Comparison of ENCODE assay signal across 1 cellular context in genomic region chr3:57597240-57597972, GRCh38.
TF ChIP-seq lines count a peak whose summit lies in the region.

Gene ARF4, minus strand, starts transcription at chr3:57597344. Its CDS starts 204 bp downstream, at chr3:57597140.

TF ChIP-seq in HepG2, 621 proteins besides CTCF, POLR2A, EP300 and RAD21 (continued from another document):
- no peak for TF ChIP-seq ZNF142 (CRISPR knock-in tag; IDR thresholded peaks at IDR 0.05)
- TF ChIP-seq SMARCC2 (IDR thresholded peaks at IDR 0.05) = no peak
- TF ChIP-seq U2AF1 (optimal IDR thresholded peaks at IDR 0.05; ENCODE audit: low read depth, low read length) = no peak
- no peak for TF ChIP-seq REXO4 (CRISPR knock-in tag; IDR thresholded peaks at IDR 0.05; ENCODE audit: borderline replicate concordance)
- TF ChIP-seq NCOR1 (IDR thresholded peaks at IDR 0.05; ENCODE audit: borderline replicate concordance, low read length) = no peak; the same call in 1 of the 2 replicates
- TF ChIP-seq PHF21A (CRISPR knock-in tag; IDR thresholded peaks at IDR 0.05) = peak; percentile 85
- TF ChIP-seq ZNF567 (CRISPR knock-in tag; IDR thresholded peaks at IDR 0.05; ENCODE audit: borderline replicate concordance) = peak; percentile 23; the same call in 1 of the 2 replicates
- peak; percentile 95 for TF ChIP-seq KAT8 (CRISPR knock-in tag; IDR thresholded peaks at IDR 0.05)
- 0 out of 2 replicates have a peak, but pooled peaks have one; percentile 37 for TF ChIP-seq EED (CRISPR knock-in tag; IDR thresholded peaks at IDR 0.05)
- no peak; the same call in 1 of the 2 replicates for TF ChIP-seq SP5 (CRISPR knock-in tag; IDR thresholded peaks at IDR 0.05; ENCODE audit: borderline replicate concordance, low read depth)
- TF ChIP-seq ZKSCAN1 (IDR thresholded peaks at IDR 0.05; ENCODE audit: low read length) = no peak
- 0 out of 2 replicates have a peak, but pooled peaks have one; percentile 7 for TF ChIP-seq DNMT1 (CRISPR knock-in tag; IDR thresholded peaks at IDR 0.05)
- TF ChIP-seq PRMT3 (CRISPR knock-in tag; IDR thresholded peaks at IDR 0.05; ENCODE audit: borderline replicate concordance, low read depth) = no peak
- peak; percentile 88 for TF ChIP-seq KMT2A (CRISPR knock-in tag; IDR thresholded peaks at IDR 0.05)
- no peak; the same call in 1 of the 2 replicates for TF ChIP-seq GZF1 (CRISPR knock-in tag; IDR thresholded peaks at IDR 0.05)
- TF ChIP-seq BHLHE40 (IDR thresholded peaks at IDR 0.05; ENCODE audit: low read length) = peak; percentile 67; the same call in 1 of the 2 replicates
- peak; percentile 20 for TF ChIP-seq AGO2 (optimal IDR thresholded peaks at IDR 0.05; ENCODE audit: low read depth, low read length)
- TF ChIP-seq ZSCAN29 (CRISPR knock-in tag; conservative IDR thresholded peaks at IDR 0.05) = 0 out of 2 replicates have a peak, but pooled peaks have one; percentile 29
- TF ChIP-seq NONO (IDR thresholded peaks at IDR 0.05) = no peak
- TF ChIP-seq NONO (CRISPR knock-in tag; conservative IDR thresholded peaks at IDR 0.05) = peak; percentile 96; the same call in 1 of the 2 replicates
- TF ChIP-seq REST (IDR thresholded peaks at IDR 0.05; ENCODE audit: borderline replicate concordance in 1 of 2, low read depth in 1 of 2, low read length in 2 of 2) = peak in 1 of 2 experiments; percentile 67; a peak in 1 of 4 replicates
- no peak; the same call in 1 of the 2 replicates for TF ChIP-seq SALL2 (CRISPR knock-in tag; IDR thresholded peaks at IDR 0.05)
- peak; percentile 79; the same call in 1 of the 2 replicates for TF ChIP-seq SIN3A (IDR thresholded peaks at IDR 0.05; ENCODE audit: borderline replicate concordance, low read depth, low read length)
- peak; percentile 48; the same call in 1 of the 2 replicates for TF ChIP-seq CSRNP1 (CRISPR knock-in tag; IDR thresholded peaks at IDR 0.05)
- no peak for TF ChIP-seq MLLT10 (CRISPR knock-in tag; IDR thresholded peaks at IDR 0.05)
- TF ChIP-seq ZNF205 (CRISPR knock-in tag; IDR thresholded peaks at IDR 0.05) = peak; percentile 27; the same call in 1 of the 2 replicates
- TF ChIP-seq ZBTB26 (CRISPR knock-in tag; IDR thresholded peaks at IDR 0.05; ENCODE audit: borderline replicate concordance) = no peak; the same call in 1 of the 2 replicates
- TF ChIP-seq SRSF1 (optimal IDR thresholded peaks at IDR 0.05; ENCODE audit: low read depth, low read length) = peak; percentile 55
- TF ChIP-seq ZNF75D (CRISPR knock-in tag; IDR thresholded peaks at IDR 0.05; ENCODE audit: borderline replicate concordance) = no peak
- no peak for TF ChIP-seq IKZF1 (IDR thresholded peaks at IDR 0.05)
- no peak for TF ChIP-seq ZNF253 (CRISPR knock-in tag; IDR thresholded peaks at IDR 0.05; ENCODE audit: borderline replicate concordance)
- no peak for TF ChIP-seq SMC3 (IDR thresholded peaks at IDR 0.05; ENCODE audit: low read length)
- peak; percentile 86 for TF ChIP-seq ZNF501 (CRISPR knock-in tag; IDR thresholded peaks at IDR 0.05)
- no peak for TF ChIP-seq NR2F6 (IDR thresholded peaks at IDR 0.05)
- TF ChIP-seq NR2F6 (CRISPR knock-in tag; IDR thresholded peaks at IDR 0.05) = no peak; the same call in 1 of the 2 replicates
- TF ChIP-seq RFX5 (IDR thresholded peaks at IDR 0.05; ENCODE audit: low read depth, low read length) = 0 out of 2 replicates have a peak, but pooled peaks have one; percentile 22
- TF ChIP-seq CC2D1A (CRISPR knock-in tag; IDR thresholded peaks at IDR 0.05) = no peak
- TF ChIP-seq PAF1 (CRISPR knock-in tag; IDR thresholded peaks at IDR 0.05) = no peak
- peak; percentile 50; the same call in 1 of the 2 replicates for TF ChIP-seq ZSCAN30 (CRISPR knock-in tag; IDR thresholded peaks at IDR 0.05)
- no peak for TF ChIP-seq MTF2 (CRISPR knock-in tag; IDR thresholded peaks at IDR 0.05; ENCODE audit: borderline replicate concordance)
- TF ChIP-seq MTF1 (CRISPR knock-in tag; IDR thresholded peaks at IDR 0.05) = no peak
- no peak for TF ChIP-seq SNAPC4 (CRISPR knock-in tag; IDR thresholded peaks at IDR 0.05)
